27 cellular contexts compared by ENCODE assay signal in genomic region chr16:65180986-65181710, GRCh38. TPM values are rescaled to one million over a fixed set of nuclear protein-coding genes. Genes with fewer than 3 reads are reported as not detected.
DNase-seq lines count a peak whose midpoint lies in the region; ATAC-seq, FAIRE-seq and TF ChIP-seq lines count a peak whose summit lies in the region.
"Had no signal": no experiment of that assay in that cellular context is flagged by ENCODE, and none has a peak within 500 bp of the region (broad histone marks: within the 10 kb centered on the region; RNA-seq: fewer than 3 reads in every experiment).

No MANE protein-coding gene starts in this region.

- H3K36me3 Mint-ChIP-seq in activated CD4-positive, alpha-beta T cell treated with anti-CD3 and anti-CD28 coated beads, Interleukin-2, amount 10 ng/mL, durations not matched to agents 24 days and 14 days (ENCODE audit: low read depth): no peaks in the 10 kb centered on the region
- H3K36me3 Mint-ChIP-seq: activated naive CD4-positive, alpha-beta T cell treated with anti-CD3 and anti-CD28 coated beads, Interleukin-2, amount 50 U/mL, for 24 hours; immature natural killer cell; naive thymus-derived CD8-positive, alpha-beta T cell had no signal

- H4K8ac ChIP-seq in mesenchymal stem cell (ENCODE audit: low read length): no peak overlapping the region

- peaks cover 3% of the 10 kb centered on the region for H3K9me3 Mint-ChIP-seq in activated CD4-positive, alpha-beta T cell treated with anti-CD3 and anti-CD28 coated beads, Interleukin-2, amount 10 ng/mL, durations not matched to agents 24 days and 14 days

- WGBS in right cardiac atrium: 44% methylated on average over 4 of the region's 4 CpGs
- 90% methylated on average over 2 of the region's 4 CpGs for WGBS in mesenchymal stem cell

- no peak overlapping the region for H2BK120ac ChIP-seq in mesenchymal stem cell (ENCODE audit: low read depth, low read length)

- no peak overlapping the region for H3K4me2 ChIP-seq in mesenchymal stem cell (ENCODE audit: low read length, poor library complexity, severe bottlenecking)

- H3K4ac ChIP-seq in mesenchymal stem cell (ENCODE audit: low read depth in 1 of 2, low read length in 2 of 2): no peak overlapping the region

- H3K27me3 Mint-ChIP-seq in activated CD4-positive, alpha-beta T cell treated with anti-CD3 and anti-CD28 coated beads, Interleukin-2, amount 10 ng/mL, durations not matched to agents 24 days and 14 days: no peaks in the 10 kb centered on the region
- H3K27me3 Mint-ChIP-seq: activated naive CD4-positive, alpha-beta T cell treated with anti-CD3 and anti-CD28 coated beads, Interleukin-2, amount 50 U/mL, for 24 hours; effector memory CD8-positive, alpha-beta T cell; naive thymus-derived CD8-positive, alpha-beta T cell had no signal

- H2BK5ac ChIP-seq in mesenchymal stem cell (ENCODE audit: low read depth, low read length, poor library complexity, severe bottlenecking): no peak overlapping the region

- no peak overlapping the region for H3K23ac ChIP-seq in mesenchymal stem cell (ENCODE audit: low read length in 2 of 2)

- no peak overlapping the region for H2BK12ac ChIP-seq in mesenchymal stem cell (ENCODE audit: low read length in 2 of 2)

- no peak overlapping the region for H4K91ac ChIP-seq in mesenchymal stem cell (ENCODE audit: low read length)

- H3K27ac Mint-ChIP-seq in activated CD4-positive, alpha-beta T cell treated with anti-CD3 and anti-CD28 coated beads, Interleukin-2, amount 10 ng/mL, durations not matched to agents 24 days and 14 days: no peak overlapping the region
- H3K27ac Mint-ChIP-seq: activated naive CD4-positive, alpha-beta T cell treated with anti-CD3 and anti-CD28 coated beads, Interleukin-2, amount 50 U/mL, for 24 hours; activated T-cell treated with anti-CD3 and anti-CD28 coated beads, Interleukin-2, amount 50 U/mL, for 72 hours; effector memory CD8-positive, alpha-beta T cell; immature natural killer cell; naive thymus-derived CD8-positive, alpha-beta T cell had no signal

- H3K9ac ChIP-seq in mesenchymal stem cell (ENCODE audit: low read length): peak overlapping the region; percentile 24

- intact Hi-C loops in left ventricle myocardium superior (cut with micrococcal nuclease) (no loop called here), right cardiac atrium (cut with DNase I) (no loop called here), upper lobe of right lung (cut with DNase I) (no loop called here)
- intact Hi-C loops in activated CD4-positive, alpha-beta T cell treated with anti-CD3 and anti-CD28 coated beads, Interleukin-2, amount 10 ng/mL, durations not matched to agents 24 days and 14 days (cut with micrococcal nuclease): no loop called here

- H3K4me1 ChIP-seq in right cardiac atrium (ENCODE audit: control insufficient read depth, insufficient read depth, low read length): peaks cover 4% of the 10 kb centered on the region
- H3K4me1 ChIP-seq in mesenchymal stem cell (ENCODE audit: control insufficient read depth, insufficient read depth, low read depth, low read length): no peaks in the 10 kb centered on the region
- H3K4me1 ChIP-seq in upper lobe of right lung: no peaks in the 10 kb centered on the region
- H3K4me1 ChIP-seq: esophagus squamous epithelium, HAP-1 had no signal

- no peak for FAIRE-seq in D721Med (lab: Jason Lieb, UNC)
- FAIRE-seq: astrocyte had no signal

- DNase-seq in left ventricle myocardium superior (no peak), right cardiac atrium (no peak), astrocyte of the cerebellum (ENCODE audit: low read depth) (no peak), mesenchymal stem cell (no peak), upper lobe of right lung (no peak), D721Med (ENCODE audit: insufficient read length, low spot score) (no peak), globus pallidus (ENCODE audit: low spot score) (no peak)
- DNase-seq in activated CD4-positive, alpha-beta T cell treated with anti-CD3 and anti-CD28 coated beads, Interleukin-2, amount 10 ng/mL, durations not matched to agents 24 days and 14 days: no peak
- DNase-seq: activated CD4-positive, CD25-positive, alpha-beta regulatory T cell treated with anti-CD3 and anti-CD28 coated beads, Interleukin-2, amount 50 U/mL, for 72 hours; activated T-cell treated with anti-CD3 and anti-CD28 coated beads, Interleukin-2, amount 50 U/mL, for 72 hours; effector memory CD8-positive, alpha-beta T cell; EL; esophagus squamous epithelium; head of caudate nucleus; immature natural killer cell; naive thymus-derived CD8-positive, alpha-beta T cell; NCI-H1105 treated with DMSO at 0.1 percent for 48 hours; NCI-H2081 treated with DMSO at 0.1 percent for 48 hours; stimulated activated CD4-positive, alpha-beta T cell treated with anti-CD3 and anti-CD28 coated beads, Interleukin-2, amount 100 ng/mL, for 48 hours; stimulated activated naive CD4-positive, alpha-beta T cell treated with Interleukin-2 at 50 U/mL for 16 hours; tibial artery had no signal

- H2AK5ac ChIP-seq in mesenchymal stem cell (ENCODE audit: low read length, severe bottlenecking): no peak overlapping the region

- TF ChIP-seq CTCF in astrocyte of the cerebellum (IDR thresholded peaks at IDR 0.05; ENCODE audit: low read depth, low read length, missing control alignments) (peak; percentile 15), upper lobe of right lung (IDR thresholded peaks at IDR 0.05) (peak; percentile 10), D721Med (IDR thresholded peaks at IDR 0.05; ENCODE audit: insufficient read depth, missing control alignments) (no peak)

- no peaks in the 10 kb centered on the region for H3K4me1 Mint-ChIP-seq in activated CD4-positive, alpha-beta T cell treated with anti-CD3 and anti-CD28 coated beads, Interleukin-2, amount 10 ng/mL, durations not matched to agents 24 days and 14 days
- H3K4me1 Mint-ChIP-seq: activated naive CD4-positive, alpha-beta T cell treated with anti-CD3 and anti-CD28 coated beads, Interleukin-2, amount 50 U/mL, for 24 hours; immature natural killer cell; naive thymus-derived CD8-positive, alpha-beta T cell had no signal

- no peak overlapping the region for H3K14ac ChIP-seq in mesenchymal stem cell (ENCODE audit: low read length in 2 of 2)

- ATAC-seq in left ventricle myocardium superior (peak; percentile 28), right cardiac atrium (no peak), upper lobe of right lung (no peak)
- ATAC-seq: activated T-cell treated with anti-CD3 and anti-CD28 coated beads, Interleukin-2, amount 50 U/mL, for 72 hours; effector memory CD8-positive, alpha-beta T cell; naive thymus-derived CD8-positive, alpha-beta T cell had no signal

- no peak overlapping the region for H3K4me3 ChIP-seq in right cardiac atrium (ENCODE audit: low read length)
- H3K4me3 ChIP-seq in astrocyte of the cerebellum (ENCODE audit: low read depth, low read length): no peak overlapping the region
- H3K4me3 ChIP-seq in mesenchymal stem cell (ENCODE audit: insufficient read depth in 1 of 2, low read depth in 1 of 2, low read length in 2 of 2): no peak overlapping the region
- H3K4me3 ChIP-seq in upper lobe of right lung: no peak overlapping the region
- H3K4me3 ChIP-seq: esophagus squamous epithelium, HAP-1, lung, skin epidermis, tibial artery had no signal

- H3K79me1 ChIP-seq in mesenchymal stem cell (replicated peaks; ENCODE audit: low read length, poor library complexity, severe bottlenecking): no peaks in the 10 kb centered on the region

- H3K27me3 ChIP-seq in right cardiac atrium (ENCODE audit: control insufficient read depth, insufficient read depth) (no peaks in the 10 kb centered on the region), mesenchymal stem cell (ENCODE audit: control insufficient read depth in 1 of 2, insufficient read depth in 1 of 2, low read length in 2 of 2) (no peaks in the 10 kb centered on the region), upper lobe of right lung (no peaks in the 10 kb centered on the region)
- H3K27me3 ChIP-seq: esophagus squamous epithelium, tibial artery had no signal

- H3K36me3 ChIP-seq in mesenchymal stem cell (ENCODE audit: control insufficient read depth in 1 of 2, insufficient read depth in 2 of 2, low read depth in 1 of 2, low read length in 2 of 2) (no peaks in the 10 kb centered on the region), upper lobe of right lung (no peaks in the 10 kb centered on the region)
- H3K36me3 ChIP-seq: esophagus squamous epithelium, HAP-1, tibial artery had no signal

- no peak overlapping the region for H3K4me3 Mint-ChIP-seq in activated CD4-positive, alpha-beta T cell treated with anti-CD3 and anti-CD28 coated beads, Interleukin-2, amount 10 ng/mL, durations not matched to agents 24 days and 14 days
- H3K4me3 Mint-ChIP-seq: activated naive CD4-positive, alpha-beta T cell treated with anti-CD3 and anti-CD28 coated beads, Interleukin-2, amount 50 U/mL, for 24 hours; activated T-cell treated with anti-CD3 and anti-CD28 coated beads, Interleukin-2, amount 50 U/mL, for 72 hours; effector memory CD8-positive, alpha-beta T cell; immature natural killer cell; naive thymus-derived CD8-positive, alpha-beta T cell had no signal

- no peak overlapping the region for H3K18ac ChIP-seq in mesenchymal stem cell (ENCODE audit: low read depth in 1 of 2, low read length in 2 of 2)

- H3K27ac ChIP-seq in right cardiac atrium (ENCODE audit: low read length) (no peak overlapping the region), mesenchymal stem cell (ENCODE audit: low read length, poor library complexity, severe bottlenecking) (no peak overlapping the region), upper lobe of right lung (no peak overlapping the region)
- H3K27ac ChIP-seq: tibial artery had no signal

- in situ Hi-C loops in astrocyte of the cerebellum (cut with HindIII; ENCODE audit: low sequenced_read_pairs): no loop called here

- no peak overlapping the region for H2AFZ ChIP-seq in mesenchymal stem cell (ENCODE audit: low read depth, low read length)

- H3K9me3 ChIP-seq in right cardiac atrium (ENCODE audit: control insufficient read depth, low read length) (no peaks in the 10 kb centered on the region), mesenchymal stem cell (ENCODE audit: control insufficient read depth, low read length) (no peaks in the 10 kb centered on the region), upper lobe of right lung (peaks cover 3% of the 10 kb centered on the region)
- H3K9me3 ChIP-seq: esophagus squamous epithelium, HAP-1, tibial artery had no signal

- H2BK15ac ChIP-seq in mesenchymal stem cell (ENCODE audit: low read depth, poor library complexity, severe bottlenecking): no peak overlapping the region

RNA-seq across cellular contexts. Expression of gene CDH11, which starts 59.3 kb away (rescaled TPM):
- total RNA-seq in left ventricle myocardium superior (7.3 TPM), right cardiac atrium (10 to 100 TPM; 16.6 to 36.9 (median 26.3) TPM), upper lobe of right lung (176 TPM)
- polyA plus RNA-seq in right cardiac atrium: 2.2 TPM
- polyA plus RNA-seq in mesenchymal stem cell (2013, experiment 1 of 2): 237 TPM
- polyA plus RNA-seq in mesenchymal stem cell (2013, experiment 2 of 2): 227 TPM
- not detected in 2 replicates for total RNA-seq in activated CD4-positive, alpha-beta T cell treated with anti-CD3 and anti-CD28 coated beads, Interleukin-2, amount 10 ng/mL, durations not matched to agents 24 days and 14 days
- total RNA-seq: activated CD8-positive, alpha-beta memory T cell treated with anti-CD3 and anti-CD28 coated beads for 36 hours; activated T-cell treated with anti-CD3 and anti-CD28 coated beads, Interleukin-2, amount 50 U/mL, for 72 hours; naive thymus-derived CD8-positive, alpha-beta T cell had no signal
- polyA plus RNA-seq: immature natural killer cell; naive thymus-derived CD8-positive, alpha-beta T cell had no signal
